In genomic region chr17:75927286-75927922, GRCh38 we compare ENCODE assay signal across 10 cellular contexts. TPM values are rescaled to one million over a fixed set of nuclear protein-coding genes. Genes with fewer than 3 reads are reported as not detected.
DNase-seq lines count a peak whose midpoint lies in the region; ATAC-seq and TF ChIP-seq lines count a peak whose summit lies in the region.
"Had no signal": no experiment of that assay in that cellular context is flagged by ENCODE, and none has a peak within 500 bp of the region (broad histone marks: within the 10 kb centered on the region; RNA-seq: fewer than 3 reads in every experiment).

No MANE protein-coding gene starts in this region.

- no peak overlapping the region for H3K4me2 ChIP-seq in OCI-LY1 (ENCODE audit: low read length)

- no peaks in the 10 kb centered on the region for H3K36me3 Mint-ChIP-seq in glutamatergic neuron (ENCODE audit: unreplicated experiment)

- H2AFZ ChIP-seq in OCI-LY1 (ENCODE audit: low read length): no peak overlapping the region

- H3K36me3 ChIP-seq in OCI-LY1 (ENCODE audit: insufficient read depth, low read length): peaks cover 40% of the 10 kb centered on the region; the same call in 1 of the 2 replicates

- H3K4me1 Mint-ChIP-seq in glutamatergic neuron (ENCODE audit: low read depth, unreplicated experiment): peaks cover 10% of the 10 kb centered on the region
- H3K4me1 Mint-ChIP-seq: nephron had no signal

- H3K4me1 ChIP-seq in OCI-LY1 (ENCODE audit: insufficient read depth, low read length, severe bottlenecking): no peaks in the 10 kb centered on the region

- no peaks in the 10 kb centered on the region for H3K9me2 ChIP-seq in OCI-LY1 (ENCODE audit: low read depth, low read length)

- TF ChIP-seq CTCF in OCI-LY1 (IDR thresholded peaks at IDR 0.05; ENCODE audit: low read length) (peak; percentile 52), glutamatergic neuron (IDR thresholded peaks at IDR 0.05; ENCODE audit: partially characterized antibody, unreplicated experiment) (peak; percentile 31)

- H4K20me1 ChIP-seq in OCI-LY1 (ENCODE audit: insufficient read depth, low read length): no peaks in the 10 kb centered on the region

- DNase-seq in stimulated activated CD4-positive, alpha-beta T cell treated with anti-CD3 and anti-CD28 coated beads, Interleukin-15, amount 100 ng/mL, for 24 hours: peak; percentile 26
- no peak for DNase-seq in stimulated activated CD4-positive, alpha-beta T cell treated with anti-CD3 and anti-CD28 coated beads, Interleukin-4, amount 100 ng/mL, for 4 hours
- DNase-seq in glutamatergic neuron: no peak
- DNase-seq in amniotic stem cell (lab: John Stamatoyannopoulos, UW): no peak
- DNase-seq in stimulated activated CD4-positive, alpha-beta T cell treated with anti-CD3 and anti-CD28 coated beads, Interleukin-4, amount 100 ng/mL, for 24 hours: no peak
- DNase-seq in T-helper 9 cell: no peak
- DNase-seq: NCI-H2171 treated with DMSO at 0.1 percent for 48 hours had no signal

- H3K27ac Mint-ChIP-seq in glutamatergic neuron (ENCODE audit: unreplicated experiment): no peak overlapping the region
- H3K27ac Mint-ChIP-seq: nephron had no signal

- H3K9ac ChIP-seq in OCI-LY1 (ENCODE audit: low read length): no peak overlapping the region

- no peaks in the 10 kb centered on the region; the same call in 1 of the 2 replicates for H3F3A ChIP-seq in OCI-LY1 (ENCODE audit: insufficient read depth, low read length)

- H3K27me3 ChIP-seq in OCI-LY1 (ENCODE audit: insufficient read depth, low read length): no peaks in the 10 kb centered on the region

- no peak overlapping the region for H3K4me3 Mint-ChIP-seq in glutamatergic neuron (ENCODE audit: unreplicated experiment)
- H3K4me3 Mint-ChIP-seq: nephron had no signal

- H3K9me3 ChIP-seq in OCI-LY1 (ENCODE audit: low read length): no peaks in the 10 kb centered on the region

- peaks cover 7% of the 10 kb centered on the region for H3K27me3 Mint-ChIP-seq in glutamatergic neuron (ENCODE audit: unreplicated experiment)

- no peak overlapping the region for H3K4me3 ChIP-seq in OCI-LY1 (ENCODE audit: low read depth, low read length, poor library complexity, severe bottlenecking)

- ATAC-seq in HG03139 (IDR thresholded peaks at IDR 0.05; ENCODE audit: unreplicated experiment): no peak

- peaks cover 5% of the 10 kb centered on the region for H3K9me3 Mint-ChIP-seq in glutamatergic neuron (ENCODE audit: unreplicated experiment)
- H3K9me3 Mint-ChIP-seq: nephron had no signal

- H3K27ac ChIP-seq in OCI-LY1 (ENCODE audit: low read depth, low read length, poor library complexity, severe bottlenecking): no peak overlapping the region

- H3K79me2 ChIP-seq in OCI-LY1 (ENCODE audit: insufficient read depth, low read length): no peaks in the 10 kb centered on the region

RNA-seq across cellular contexts. Expression of gene FBF1, which starts 13.4 kb away (rescaled TPM):
- 110 TPM for total RNA-seq in glutamatergic neuron (ENCODE audit: unreplicated experiment)

RNA-seq across cellular contexts. Expression of gene MRPL38, which starts 22.7 kb away (rescaled TPM):
- 133 TPM for total RNA-seq in glutamatergic neuron (ENCODE audit: unreplicated experiment)

RNA-seq across cellular contexts. Expression of gene TRIM65, which starts 30.7 kb away (rescaled TPM):
- 24.3 TPM for total RNA-seq in glutamatergic neuron (ENCODE audit: unreplicated experiment)

RNA-seq across cellular contexts. Expression of gene TRIM47, which starts 49.0 kb away (rescaled TPM):
- total RNA-seq in glutamatergic neuron (ENCODE audit: unreplicated experiment): 2.1 TPM

RNA-seq across cellular contexts. Expression of gene ACOX1, which starts 51.6 kb away (rescaled TPM):
- total RNA-seq in glutamatergic neuron (ENCODE audit: unreplicated experiment): 52.9 TPM
